In the genomic region with DNA sequence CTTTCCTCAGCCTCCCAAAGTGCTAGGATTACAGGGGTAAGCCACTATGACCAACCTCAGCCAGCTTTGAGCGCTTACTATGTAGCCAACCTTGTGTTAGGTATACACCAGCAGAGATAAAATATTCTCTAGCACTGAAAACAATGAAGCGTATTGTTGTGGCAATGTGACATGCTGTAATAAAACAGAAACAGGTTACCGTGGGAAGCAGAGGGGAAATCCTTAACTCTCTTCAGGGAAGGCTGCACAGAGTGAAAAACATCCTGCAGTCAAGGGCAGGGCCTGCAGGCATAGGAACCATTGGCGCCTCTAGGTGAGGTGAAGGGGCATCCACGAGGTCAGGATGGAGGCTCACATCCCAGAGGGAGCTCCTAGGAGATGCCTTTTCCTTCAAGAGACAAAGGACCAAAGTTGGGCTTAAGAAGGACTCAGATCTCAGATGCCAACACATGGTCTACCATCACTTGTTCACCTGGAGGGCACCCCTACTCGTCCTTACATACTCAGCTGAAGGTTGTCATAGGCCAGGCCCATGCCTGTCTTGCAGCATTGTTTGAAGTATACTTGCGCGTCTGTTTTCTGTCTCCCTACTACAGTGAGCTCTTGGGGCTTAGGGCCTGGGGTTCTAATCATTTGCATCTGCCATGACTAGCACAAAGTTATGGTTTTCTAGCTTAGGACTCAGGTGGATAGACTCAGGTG, we compare ENCODE assay signal across 1 cellular context.
TF ChIP-seq lines count a peak whose summit lies in the region.

No MANE protein-coding gene starts in this region.

TF ChIP-seq in HepG2, 621 proteins besides CTCF, POLR2A, EP300 and RAD21:
- TF ChIP-seq ZNF572 (CRISPR knock-in tag; IDR thresholded peaks at IDR 0.05) = no peak
- no peak for TF ChIP-seq GTF3A (CRISPR knock-in tag; conservative IDR thresholded peaks at IDR 0.05)
- no peak for TF ChIP-seq POGZ (CRISPR knock-in tag; IDR thresholded peaks at IDR 0.05)
- no peak for TF ChIP-seq POGK (CRISPR knock-in tag; conservative IDR thresholded peaks at IDR 0.05)
- TF ChIP-seq BCL6 (CRISPR knock-in tag; IDR thresholded peaks at IDR 0.05) = no peak
- no peak for TF ChIP-seq PCBP2 (optimal IDR thresholded peaks at IDR 0.05; ENCODE audit: low read depth, low read length, poor library complexity, severe bottlenecking)
- TF ChIP-seq SMC3 (IDR thresholded peaks at IDR 0.05; ENCODE audit: low read length) = no peak
- TF ChIP-seq MLLT10 (CRISPR knock-in tag; IDR thresholded peaks at IDR 0.05) = no peak
- TF ChIP-seq NKX3-1 (CRISPR knock-in tag; IDR thresholded peaks at IDR 0.05) = no peak
- no peak for TF ChIP-seq AGO2 (optimal IDR thresholded peaks at IDR 0.05; ENCODE audit: low read depth, low read length)
- TF ChIP-seq CREM (IDR thresholded peaks at IDR 0.05) = no peak
- TF ChIP-seq CREM (CRISPR knock-in tag; IDR thresholded peaks at IDR 0.05) = no peak
- no peak for TF ChIP-seq ZFP1 (CRISPR knock-in tag; IDR thresholded peaks at IDR 0.05)
- no peak for TF ChIP-seq ZNF713 (CRISPR knock-in tag; IDR thresholded peaks at IDR 0.05)
- no peak for TF ChIP-seq GABPA (IDR thresholded peaks at IDR 0.05; ENCODE audit: low read depth, low read length)
- no peak for TF ChIP-seq GABPA (CRISPR knock-in tag; IDR thresholded peaks at IDR 0.05; ENCODE audit: low read depth)
- TF ChIP-seq ZNF207 (IDR thresholded peaks at IDR 0.05; ENCODE audit: borderline replicate concordance) = no peak
- no peak for TF ChIP-seq AFF4 (CRISPR knock-in tag; IDR thresholded peaks at IDR 0.05)
- no peak for TF ChIP-seq ZNF503 (CRISPR knock-in tag; IDR thresholded peaks at IDR 0.05)
- no peak for TF ChIP-seq ARNT (IDR thresholded peaks at IDR 0.05)
- TF ChIP-seq MTA1 (CRISPR knock-in tag; IDR thresholded peaks at IDR 0.05; ENCODE audit: borderline replicate concordance) = no peak
TF ChIP-seq in HepG2: peak in this region for 0.
